Comparison of ENCODE assay signal across 17 cellular contexts in genomic region chr5:132321109-132321721, GRCh38.
"Had no signal": no experiment of that assay in that cellular context is flagged by ENCODE, and none has a peak within 500 bp of the region (broad histone marks: within the 10 kb centered on the region; RNA-seq: fewer than 3 reads in every experiment).

No MANE protein-coding gene starts in this region.

- H3K9me3 ChIP-seq: lower lobe of right lung had no signal

- H3K27me3 ChIP-seq: foreskin keratinocyte had no signal

- H3K4me1 ChIP-seq: lower lobe of right lung had no signal

- H3K4me1 Mint-ChIP-seq: activated naive CD4-positive, alpha-beta T cell treated with anti-CD3 and anti-CD28 coated beads, Interleukin-2, amount 50 U/mL, for 24 hours had no signal

- H3K9me3 Mint-ChIP-seq: activated naive CD4-positive, alpha-beta T cell treated with anti-CD3 and anti-CD28 coated beads, Interleukin-2, amount 50 U/mL, for 24 hours; brain; mesothelial cell of epicardium; stimulated activated naive CD8-positive, alpha-beta T cell treated with anti-CD3 and anti-CD28 coated beads, Interleukin-15, Interleukin-2, amounts not matched to agents 100 ng/mL and 50 ng/mL, for 24 hours had no signal

- H3K27ac Mint-ChIP-seq: activated naive CD4-positive, alpha-beta T cell treated with anti-CD3 and anti-CD28 coated beads, Interleukin-2, amount 50 U/mL, for 24 hours; stimulated activated naive CD8-positive, alpha-beta T cell treated with anti-CD3 and anti-CD28 coated beads, Interleukin-15, Interleukin-2, amounts not matched to agents 100 ng/mL and 50 ng/mL, for 24 hours; T-helper 17 cell had no signal

- H3K4me3 ChIP-seq: lower lobe of right lung had no signal

- H3K27ac ChIP-seq: foreskin keratinocyte, lower lobe of right lung had no signal

- H3K27me3 Mint-ChIP-seq: activated naive CD4-positive, alpha-beta T cell treated with anti-CD3 and anti-CD28 coated beads, Interleukin-2, amount 50 U/mL, for 24 hours; brain; stimulated activated naive CD8-positive, alpha-beta T cell treated with anti-CD3 and anti-CD28 coated beads, Interleukin-15, Interleukin-2, amounts not matched to agents 100 ng/mL and 50 ng/mL, for 24 hours; T-helper 17 cell had no signal

- H3K36me3 ChIP-seq: lower lobe of right lung had no signal

- H3K36me3 Mint-ChIP-seq: brain had no signal

- FAIRE-seq: endometrium, keratinocyte, TTC549, urothelium cell line had no signal

- DNase-seq: activated CD4-positive, alpha-beta T cell treated with anti-CD3 and anti-CD28 coated beads, Interleukin-2, amount 50 U/mL, for 1 hour; activated CD4-positive, CD25-positive, alpha-beta regulatory T cell; activated effector memory CD4-positive, alpha-beta T cell treated with Interleukin-2 at 50 U/mL for 16 hours; activated T-cell treated with anti-CD3 and anti-CD28 coated beads, Interleukin-2, amount 50 U/mL, for 1 hour; foreskin keratinocyte; head of caudate nucleus; lower lobe of right lung; stimulated activated CD4-positive, alpha-beta T cell treated with anti-CD3 and anti-CD28 coated beads, Interleukin-4, amount 100 ng/mL, for 24 hours; T-helper 17 cell had no signal

- H3K4me3 Mint-ChIP-seq: activated naive CD4-positive, alpha-beta T cell treated with anti-CD3 and anti-CD28 coated beads, Interleukin-2, amount 50 U/mL, for 24 hours; brain; mesothelial cell of epicardium; stimulated activated naive CD8-positive, alpha-beta T cell treated with anti-CD3 and anti-CD28 coated beads, Interleukin-15, Interleukin-2, amounts not matched to agents 100 ng/mL and 50 ng/mL, for 24 hours; T-helper 17 cell had no signal

- ATAC-seq: foreskin keratinocyte, lower lobe of right lung, T-helper 17 cell had no signal
